Comparison of ENCODE assay signal across 14 cellular contexts in genomic region chr20:50281831-50282591, GRCh38.
A peak's percentile ranks its signal among the peaks of the same experiment; 100 is the strongest.
DNase-seq lines count a peak whose midpoint lies in the region; ATAC-seq and TF ChIP-seq lines count a peak whose summit lies in the region.
"Had no signal": no experiment of that assay in that cellular context is flagged by ENCODE, and none has a peak within 500 bp of the region (broad histone marks: within the 10 kb centered on the region; RNA-seq: fewer than 3 reads in every experiment).

No MANE protein-coding gene starts in this region.

- no peak for DNase-seq in cardiac muscle cell (ENCODE audit: low read depth in 1 of 2, low spot score in 1 of 2)
- no peak for DNase-seq in left cardiac atrium
- DNase-seq in MM.1S = peak; percentile 10
- DNase-seq in erythroblast (lab: John Stamatoyannopoulos, UW) = peak; percentile 44 to 55
- peak in 1 of 2 donors; percentile 60 for DNase-seq in tibial artery
- no peak for DNase-seq in NK-92 treated with Interleukin-12 subunit alpha and Interleukin-12 subunit beta, amount 100 ng/mL, for 24 hours (lab: John Stamatoyannopoulos, UW)
- DNase-seq in NCI-H1105 (lab: John Stamatoyannopoulos, UW) = no peak
- DNase-seq: activated CD4-positive, CD25-positive, alpha-beta regulatory T cell; C1 segment of cervical spinal cord; dorsolateral prefrontal cortex; head of caudate nucleus; NCI-H2107 had no signal

- H3K4me1 ChIP-seq in cardiac muscle cell (ENCODE audit: low read depth) = peaks cover 5% of the 10 kb centered on the region
- no peaks in the 10 kb centered on the region for H3K4me1 ChIP-seq in MM.1S (ENCODE audit: low read length)
- peaks cover 8 to 76% (median 62%) of the 10 kb centered on the region in 4 donors for H3K4me1 ChIP-seq in tibial artery

- no peak overlapping the region for H3K9ac ChIP-seq in MM.1S (ENCODE audit: low read length)

- ATAC-seq in left cardiac atrium (no peak), HG03097 (IDR thresholded peaks at IDR 0.05; ENCODE audit: low FRiP score, unreplicated experiment) (no peak)
- ATAC-seq: activated naive CD4-positive, alpha-beta T cell treated with anti-CD3 and anti-CD28 coated beads, Interleukin-2, amount 50 U/mL, for 72 hours had no signal

- H3K27ac ChIP-seq in cardiac muscle cell = no peak overlapping the region
- no peak overlapping the region for H3K27ac ChIP-seq in MM.1S (ENCODE audit: low read length)
- peak overlapping the region; percentile 77 to 89 for H3K27ac ChIP-seq in tibial artery

- H3K4me3 ChIP-seq in cardiac muscle cell = no peak overlapping the region
- H3K4me3 ChIP-seq in MM.1S (ENCODE audit: low read length) = no peak overlapping the region
- no peak overlapping the region for H3K4me3 ChIP-seq in tibial artery
- H3K4me3 ChIP-seq: dorsolateral prefrontal cortex had no signal

- H3K9me3 ChIP-seq in cardiac muscle cell (ENCODE audit: low read depth) = no peaks in the 10 kb centered on the region
- no peaks in the 10 kb centered on the region for H3K9me3 ChIP-seq in MM.1S (replicated peaks; ENCODE audit: insufficient read depth, low read length)
- no peaks in the 10 kb centered on the region for H3K9me3 ChIP-seq in tibial artery

- no peaks in the 10 kb centered on the region for H3K9me2 ChIP-seq in MM.1S (replicated peaks; ENCODE audit: insufficient read depth, low read length)

- H2AFZ ChIP-seq in MM.1S (ENCODE audit: low read length) = no peak overlapping the region

- H3K79me2 ChIP-seq in MM.1S (ENCODE audit: low read length) = no peaks in the 10 kb centered on the region

- no peaks in the 10 kb centered on the region for H3F3A ChIP-seq in MM.1S (ENCODE audit: insufficient read depth, low read length)

- no peaks in the 10 kb centered on the region for H3K27me3 ChIP-seq in cardiac muscle cell
- H3K27me3 ChIP-seq in MM.1S (replicated peaks; ENCODE audit: insufficient read depth, low read length) = peaks cover 94% of the 10 kb centered on the region
- H3K27me3 ChIP-seq in tibial artery = no peaks in the 10 kb centered on the region
- H3K27me3 ChIP-seq: dorsolateral prefrontal cortex had no signal

- TF ChIP-seq CTCF in cardiac muscle cell (IDR thresholded peaks at IDR 0.05; ENCODE audit: low read depth, low read length) (peak; percentile 17), MM.1S (IDR thresholded peaks at IDR 0.05; ENCODE audit: low read length) (no peak), tibial artery (IDR thresholded peaks at IDR 0.05) (no peak)

- no peaks in the 10 kb centered on the region for H4K20me1 ChIP-seq in MM.1S (ENCODE audit: insufficient read depth, low read length)

- intact Hi-C loops in left cardiac atrium (cut with DNase I) = no loop called here
- intact Hi-C loops in tibial artery (cut with DNase I; ENCODE audit: low total_unique reads) = no loop called here

- TF ChIP-seq POLR2A in erythroblast (IDR thresholded peaks at IDR 0.05; ENCODE audit: low read length) = no peak

- no peaks in the 10 kb centered on the region for H3K36me3 ChIP-seq in cardiac muscle cell
- no peaks in the 10 kb centered on the region for H3K36me3 ChIP-seq in MM.1S (replicated peaks; ENCODE audit: insufficient read depth, low read length)
- no peaks in the 10 kb centered on the region for H3K36me3 ChIP-seq in tibial artery

- H3K4me2 ChIP-seq in MM.1S (ENCODE audit: low read depth, low read length) = no peak overlapping the region

Comparison
In these comparisons a context has a peak if more than half of its experiments do, and no peak if none do; other contexts are left out.
1. DNase-seq: peak in MM.1S (single experiment) and erythroblast (2 of 2); none in cardiac muscle cell (0 of 2), left cardiac atrium (single experiment), NK-92 treated with Interleukin-12 subunit alpha and Interleukin-12 subunit beta, amount 100 ng/mL, for 24 hours (single experiment) and NCI-H1105 (single experiment).
2. H3K27ac ChIP-seq: peak in tibial artery (2 of 2); none in cardiac muscle cell (single experiment) and MM.1S (single experiment).